In genomic region chr5:179623906-179624741, GRCh38 we compare ENCODE assay signal across 8 cellular contexts. TPM values are rescaled to one million over a fixed set of nuclear protein-coding genes. Genes with fewer than 3 reads are reported as not detected.
A peak's percentile ranks its signal among the peaks of the same experiment; 100 is the strongest.
DNase-seq lines count a peak whose midpoint lies in the region; FAIRE-seq and TF ChIP-seq lines count a peak whose summit lies in the region.

No MANE protein-coding gene starts in this region.

- TF ChIP-seq CTCF in fibroblast of mammary gland (conservative IDR thresholded peaks at IDR 0.05; ENCODE audit: control insufficient read depth, insufficient read depth, low read depth, low read length) (no peak), neural progenitor cell (IDR thresholded peaks at IDR 0.05) (no peak), type B pancreatic cell (conservative IDR thresholded peaks at IDR 0.05) (peak; percentile 24)

- H3K4me2 ChIP-seq in neural progenitor cell = peak overlapping the region; percentile 81

- H3K79me2 ChIP-seq in neural progenitor cell (ENCODE audit: low read depth) = peaks cover 44% of the 10 kb centered on the region

- H3K27me3 Mint-ChIP-seq in activated T-helper 1 cell treated with anti-CD3 and anti-CD28 coated beads, Interleukin-12 subunit alpha, Interleukin-12 subunit beta, Interleukin-2, Interleukin-4 antibody, amounts not matched to agents 30 ng/mL and 10 ng/mL and 1 ng/mL, durations not matched to agents 14 hours and 24 hours and 36 hours (ENCODE audit: insufficient read depth) = peaks cover 2% of the 10 kb centered on the region
- H3K27me3 Mint-ChIP-seq in neural progenitor cell (ENCODE audit: insufficient read depth, low read depth) (peaks cover 12% of the 10 kb centered on the region), type B pancreatic cell (peaks cover 9% of the 10 kb centered on the region)

- H3K9ac ChIP-seq in neural progenitor cell = peak overlapping the region; percentile 99

- H3K9me3 Mint-ChIP-seq in activated T-helper 1 cell treated with anti-CD3 and anti-CD28 coated beads, Interleukin-12 subunit alpha, Interleukin-12 subunit beta, Interleukin-2, Interleukin-4 antibody, amounts not matched to agents 30 ng/mL and 10 ng/mL and 1 ng/mL, durations not matched to agents 14 hours and 24 hours and 36 hours = no peaks in the 10 kb centered on the region
- no peaks in the 10 kb centered on the region for H3K9me3 Mint-ChIP-seq in neural progenitor cell
- no peaks in the 10 kb centered on the region for H3K9me3 Mint-ChIP-seq in type B pancreatic cell

- H3K27ac Mint-ChIP-seq in activated T-helper 1 cell treated with anti-CD3 and anti-CD28 coated beads, Interleukin-12 subunit alpha, Interleukin-12 subunit beta, Interleukin-2, Interleukin-4 antibody, amounts not matched to agents 30 ng/mL and 10 ng/mL and 1 ng/mL, durations not matched to agents 14 hours and 24 hours and 36 hours = peak overlapping the region; percentile 98
- peak overlapping the region; percentile 99 for H3K27ac Mint-ChIP-seq in neural progenitor cell
- peak overlapping the region; percentile 100 for H3K27ac Mint-ChIP-seq in type B pancreatic cell

- FAIRE-seq in H54 (lab: Jason Lieb, UNC) = peak; percentile 52

- TF ChIP-seq POLR2A in H54 (IDR thresholded peaks at IDR 0.05; ENCODE audit: low read depth, low read length) = peak; percentile 1; the same call in 1 of the 2 replicates

- H3K4me1 ChIP-seq in neural progenitor cell = peaks cover 34% of the 10 kb centered on the region

- H2AFZ ChIP-seq in neural progenitor cell (replicated peaks) = peak overlapping the region; percentile 69

- H3K36me3 ChIP-seq in neural progenitor cell = peaks cover 33% of the 10 kb centered on the region

- H3K27me3 ChIP-seq in neural progenitor cell = no peaks in the 10 kb centered on the region

- peaks cover 48% of the 10 kb centered on the region for H3F3A ChIP-seq in neural progenitor cell (ENCODE audit: low read depth)

- H3K4me3 ChIP-seq in fibroblast of mammary gland (ENCODE audit: control insufficient read depth, low read depth, low read length) = peak overlapping the region; percentile 65
- peak overlapping the region; percentile 98 for H3K4me3 ChIP-seq in neural progenitor cell

- DNase-seq in EH (ENCODE audit: low read depth) = peak; percentile 91
- DNase-seq in H54 (ENCODE audit: insufficient read length, low spot score) = peak; percentile 99
- DNase-seq in NCI-H69 (lab: John Stamatoyannopoulos, UW) = peak; percentile 73
- DNase-seq in activated T-helper 1 cell treated with anti-CD3 and anti-CD28 coated beads, Interleukin-12 subunit alpha, Interleukin-12 subunit beta, Interleukin-2, Interleukin-4 antibody, amounts not matched to agents 30 ng/mL and 10 ng/mL and 1 ng/mL, durations not matched to agents 14 hours and 24 hours and 36 hours (ENCODE audit: low spot score) = peak; percentile 34
- DNase-seq in fibroblast of mammary gland (ENCODE audit: low read depth) = peak; percentile 93
- peak; percentile 88 for DNase-seq in neural progenitor cell (ENCODE audit: low spot score)
- no peak for DNase-seq in type B pancreatic cell (ENCODE audit: extremely low spot score, unreplicated experiment)
- DNase-seq in NCI-H2107 (lab: John Stamatoyannopoulos, UW) = no peak

- peak overlapping the region; percentile 94 for H3K4me3 Mint-ChIP-seq in activated T-helper 1 cell treated with anti-CD3 and anti-CD28 coated beads, Interleukin-12 subunit alpha, Interleukin-12 subunit beta, Interleukin-2, Interleukin-4 antibody, amounts not matched to agents 30 ng/mL and 10 ng/mL and 1 ng/mL, durations not matched to agents 14 hours and 24 hours and 36 hours
- H3K4me3 Mint-ChIP-seq in neural progenitor cell (peak overlapping the region; percentile 99), type B pancreatic cell (peak overlapping the region; percentile 99)

- intact Hi-C loops in activated T-helper 1 cell treated with anti-CD3 and anti-CD28 coated beads, Interleukin-12 subunit alpha, Interleukin-12 subunit beta, Interleukin-2, Interleukin-4 antibody, amounts not matched to agents 30 ng/mL and 10 ng/mL and 1 ng/mL, durations not matched to agents 14 hours and 24 hours and 36 hours (cut with micrococcal nuclease) = loop anchor here (1.0 to 10.0 kb wide), 13 partner anchors 54 to 1598 kb away; partner anchors contain the start of genes CANX, CLK4, MAML1 and MGAT4B

- peaks cover 39% of the 10 kb centered on the region for H3K4me1 Mint-ChIP-seq in activated T-helper 1 cell treated with anti-CD3 and anti-CD28 coated beads, Interleukin-12 subunit alpha, Interleukin-12 subunit beta, Interleukin-2, Interleukin-4 antibody, amounts not matched to agents 30 ng/mL and 10 ng/mL and 1 ng/mL, durations not matched to agents 14 hours and 24 hours and 36 hours (ENCODE audit: low read depth)
- H3K4me1 Mint-ChIP-seq in neural progenitor cell (peaks cover 41% of the 10 kb centered on the region), type B pancreatic cell (ENCODE audit: unreplicated experiment) (peaks cover 30% of the 10 kb centered on the region)

- peak overlapping the region; percentile 93 for H3K27ac ChIP-seq in neural progenitor cell

- no peaks in the 10 kb centered on the region for H3K9me3 ChIP-seq in neural progenitor cell (ENCODE audit: low read depth)

- peaks cover 39% of the 10 kb centered on the region for H3K36me3 Mint-ChIP-seq in activated T-helper 1 cell treated with anti-CD3 and anti-CD28 coated beads, Interleukin-12 subunit alpha, Interleukin-12 subunit beta, Interleukin-2, Interleukin-4 antibody, amounts not matched to agents 30 ng/mL and 10 ng/mL and 1 ng/mL, durations not matched to agents 14 hours and 24 hours and 36 hours (ENCODE audit: low read depth)
- H3K36me3 Mint-ChIP-seq in neural progenitor cell (peaks cover 37% of the 10 kb centered on the region), type B pancreatic cell (peaks cover 40% of the 10 kb centered on the region)

- H4K20me1 ChIP-seq in neural progenitor cell (ENCODE audit: low read depth) = peaks cover 41% of the 10 kb centered on the region

RNA-seq across cellular contexts. Expression of gene HNRNPH1, which starts 0.7 kb away (rescaled TPM):
- total RNA-seq in activated T-helper 1 cell treated with anti-CD3 and anti-CD28 coated beads, Interleukin-12 subunit alpha, Interleukin-12 subunit beta, Interleukin-2, Interleukin-4 antibody, amounts not matched to agents 30 ng/mL and 10 ng/mL and 1 ng/mL, durations not matched to agents 14 hours and 24 hours and 36 hours = 987 and 1,028 TPM in 2 replicates
- total RNA-seq in neural progenitor cell (ENCODE audit: low replicate concordance) (795 and 1,138 TPM in 2 replicates), type B pancreatic cell (ENCODE audit: low replicate concordance) (560 and 893 TPM in 2 replicates)

RNA-seq across cellular contexts. Expression of gene CBY3, which starts 56.7 kb away (rescaled TPM):
- 0.66 and 1.0 TPM in 2 replicates for total RNA-seq in activated T-helper 1 cell treated with anti-CD3 and anti-CD28 coated beads, Interleukin-12 subunit alpha, Interleukin-12 subunit beta, Interleukin-2, Interleukin-4 antibody, amounts not matched to agents 30 ng/mL and 10 ng/mL and 1 ng/mL, durations not matched to agents 14 hours and 24 hours and 36 hours
- total RNA-seq in neural progenitor cell (ENCODE audit: low replicate concordance) (not detected in 2 replicates), type B pancreatic cell (ENCODE audit: low replicate concordance) (not detected in 2 replicates)

Comparison
In these comparisons a context has a peak if more than half of its experiments do, and no peak if none do; other contexts are left out.
1. DNase-seq: peak in EH (single experiment), H54 (single experiment), NCI-H69 (single experiment), activated T-helper 1 cell treated with anti-CD3 and anti-CD28 coated beads, Interleukin-12 subunit alpha, Interleukin-12 subunit beta, Interleukin-2, Interleukin-4 antibody, amounts not matched to agents 30 ng/mL and 10 ng/mL and 1 ng/mL, durations not matched to agents 14 hours and 24 hours and 36 hours (single experiment), fibroblast of mammary gland (single experiment) and neural progenitor cell (single experiment); none in type B pancreatic cell (single experiment) and NCI-H2107 (single experiment).
2. Peak in every context shown above with its lines, with median percentiles within 50 percentile points of each other: H3K27ac Mint-ChIP-seq and H3K4me3 Mint-ChIP-seq.